Comparison of ENCODE assay signal across 9 cellular contexts in the genomic region with DNA sequence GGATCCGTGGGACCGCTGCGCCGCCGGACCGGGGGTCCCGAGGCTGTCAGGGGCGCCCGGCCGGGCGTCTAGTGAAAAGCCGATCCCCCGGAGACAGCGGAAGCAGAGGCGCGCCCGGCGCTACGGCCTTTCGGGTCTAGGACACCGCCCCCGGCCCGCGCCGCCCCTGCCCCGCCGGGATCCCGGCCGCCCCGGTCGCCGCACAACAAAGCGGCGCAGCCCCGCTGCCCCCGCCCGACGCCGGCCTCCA. TPM values are rescaled to one million over a fixed set of nuclear protein-coding genes. Genes with fewer than 3 reads are reported as not detected.
DNase-seq lines count a peak whose midpoint lies in the region; ATAC-seq and TF ChIP-seq lines count a peak whose summit lies in the region.
"Had no signal": no experiment of that assay in that cellular context is flagged by ENCODE, and none has a peak within 500 bp of the region (broad histone marks: within the 10 kb centered on the region; RNA-seq: fewer than 3 reads in every experiment).

No MANE protein-coding gene starts in this region.

- peak; percentile 23 for ATAC-seq in HG03064 (IDR thresholded peaks at IDR 0.05; ENCODE audit: low read depth, unreplicated experiment)
- no peak for ATAC-seq in stimulated activated effector memory CD8-positive, alpha-beta T cell treated with anti-CD3 and anti-CD28 coated beads, Interleukin-12 subunit alpha, Interleukin-12 subunit beta, amount 100 ng/mL, for 72 hours

- peak overlapping the region; percentile 91 for H3K9ac ChIP-seq in mesendoderm (ENCODE audit: low read length)

- no peaks in the 10 kb centered on the region for H3K36me3 ChIP-seq in mesendoderm (ENCODE audit: control insufficient read depth, insufficient read depth, low read length)

- H2BK5ac ChIP-seq in mesendoderm (ENCODE audit: low read length), result no peak overlapping the region

- H3K4me1 ChIP-seq in mesendoderm (ENCODE audit: control insufficient read depth, low read depth, low read length), result no peaks in the 10 kb centered on the region

- no peak for TF ChIP-seq CTCF in 22Rv1 (IDR thresholded peaks at IDR 0.05)
- TF ChIP-seq CTCF in choroid plexus epithelial cell (conservative IDR thresholded peaks at IDR 0.05; ENCODE audit: low read depth, low read length), result no peak
- no peak for TF ChIP-seq CTCF in GM10266 (IDR thresholded peaks at IDR 0.05; ENCODE audit: control insufficient read depth, insufficient read depth, low read depth, missing control alignments)

- no peak overlapping the region for H3K27ac Mint-ChIP-seq in stimulated activated effector memory CD8-positive, alpha-beta T cell treated with anti-CD3 and anti-CD28 coated beads, Interleukin-12 subunit alpha, Interleukin-12 subunit beta, amount 100 ng/mL, for 72 hours

- peak overlapping the region; percentile 99 for H3K18ac ChIP-seq in mesendoderm (ENCODE audit: low read length)

- no peak overlapping the region for H2AK5ac ChIP-seq in mesendoderm (ENCODE audit: low read length)

- peaks cover 10% of the 10 kb centered on the region for H3K79me1 ChIP-seq in mesendoderm (ENCODE audit: low read length)

- no peak overlapping the region for H3K4me2 ChIP-seq in mesendoderm (ENCODE audit: low read length)

- H3K56ac ChIP-seq in mesendoderm (ENCODE audit: low read length), result peak overlapping the region; percentile 93

- no peak overlapping the region for H4K5ac ChIP-seq in mesendoderm (ENCODE audit: low read length)

- H3K4me3 ChIP-seq in choroid plexus epithelial cell (ENCODE audit: low read depth, low read length) (peak overlapping the region; percentile 79), mesendoderm (ENCODE audit: low read length) (peak overlapping the region; percentile 86)

- H3K27ac ChIP-seq in 22Rv1 (peak overlapping the region; percentile 64), mesendoderm (ENCODE audit: low read depth, low read length) (peak overlapping the region; percentile 100)

- peak overlapping the region; percentile 65 for H2BK120ac ChIP-seq in mesendoderm (ENCODE audit: low read depth, low read length)

- H3K4ac ChIP-seq in mesendoderm (ENCODE audit: low read depth, low read length), result peak overlapping the region; percentile 74

- DNase-seq in choroid plexus epithelial cell (ENCODE audit: low read depth), result no peak
- no peak for DNase-seq in mesendoderm
- no peak for DNase-seq in occipital lobe (lab: John Stamatoyannopoulos, UW)
- no peak for DNase-seq in stimulated activated effector memory CD8-positive, alpha-beta T cell treated with anti-CD3 and anti-CD28 coated beads, Interleukin-12 subunit alpha, Interleukin-12 subunit beta, amount 100 ng/mL, for 72 hours (ENCODE audit: low spot score in 2 of 2)
- DNase-seq in GM10266 (ENCODE audit: extremely low spot score), result no peak
- DNase-seq in anterior cingulate cortex (lab: John Stamatoyannopoulos, UW), result no peak

- H3K23ac ChIP-seq in mesendoderm (ENCODE audit: low read length), result no peak overlapping the region

- H3K27me3 ChIP-seq in mesendoderm (ENCODE audit: insufficient read depth, low read length, poor library complexity), result no peaks in the 10 kb centered on the region

- no peak overlapping the region for H2BK15ac ChIP-seq in mesendoderm (replicated peaks; ENCODE audit: low read depth)

- peak overlapping the region; percentile 87 for H4K8ac ChIP-seq in mesendoderm (ENCODE audit: low read depth, low read length)

- no peaks in the 10 kb centered on the region for H3K9me3 Mint-ChIP-seq in stimulated activated effector memory CD8-positive, alpha-beta T cell treated with anti-CD3 and anti-CD28 coated beads, Interleukin-12 subunit alpha, Interleukin-12 subunit beta, amount 100 ng/mL, for 72 hours
- H3K9me3 Mint-ChIP-seq: naive B cell had no signal

- WGBS in mesendoderm (ENCODE audit: extremely low coverage, insufficient coverage, low lambda C conversion rate), result no CpG with 5 or more reads among the region's 39 CpGs

- H3K4me1 Mint-ChIP-seq in stimulated activated effector memory CD8-positive, alpha-beta T cell treated with anti-CD3 and anti-CD28 coated beads, Interleukin-12 subunit alpha, Interleukin-12 subunit beta, amount 100 ng/mL, for 72 hours, result peaks cover 6% of the 10 kb centered on the region

- peaks cover 33% of the 10 kb centered on the region for H3K79me2 ChIP-seq in mesendoderm (ENCODE audit: control insufficient read depth, insufficient read depth, low read length)

- no peaks in the 10 kb centered on the region for H3K36me3 Mint-ChIP-seq in stimulated activated effector memory CD8-positive, alpha-beta T cell treated with anti-CD3 and anti-CD28 coated beads, Interleukin-12 subunit alpha, Interleukin-12 subunit beta, amount 100 ng/mL, for 72 hours
- H3K36me3 Mint-ChIP-seq: naive B cell had no signal

- no peak overlapping the region for H3K4me3 Mint-ChIP-seq in stimulated activated effector memory CD8-positive, alpha-beta T cell treated with anti-CD3 and anti-CD28 coated beads, Interleukin-12 subunit alpha, Interleukin-12 subunit beta, amount 100 ng/mL, for 72 hours

RNA-seq across cellular contexts. Expression of gene LATS2, which starts 0.6 kb away (rescaled TPM):
- 11.4 TPM for polyA plus RNA-seq in mesendoderm (2013, experiment 1 of 2)
- 11.4 TPM for polyA plus RNA-seq in mesendoderm (2013, experiment 2 of 2)
- total RNA-seq in occipital lobe, result 2.2 TPM
